Comparison of ENCODE assay signal across 30 cellular contexts in the genomic region with DNA sequence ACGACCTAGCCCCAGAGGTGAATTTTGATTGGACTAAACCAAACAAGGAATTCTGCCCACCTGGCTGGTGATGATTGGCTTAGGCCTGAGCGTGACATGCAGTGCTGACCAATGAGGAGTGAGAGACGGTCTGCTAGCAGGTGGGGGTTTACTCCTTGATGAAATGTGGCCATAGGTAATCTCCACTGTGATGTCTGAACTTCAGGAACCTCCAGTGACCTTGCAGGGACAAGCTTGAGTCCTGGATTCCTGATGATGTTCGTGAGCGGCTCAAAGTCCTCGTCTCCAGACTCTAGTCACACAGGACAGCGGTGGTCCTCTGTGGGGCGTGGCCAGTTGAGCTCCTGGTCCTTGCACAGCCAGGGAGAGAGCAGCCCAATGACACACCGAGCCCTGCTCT. TPM values are rescaled to one million over a fixed set of nuclear protein-coding genes. Genes with fewer than 3 reads are reported as not detected.
"Had no signal": no experiment of that assay in that cellular context is flagged by ENCODE, and none has a peak within 500 bp of the region (broad histone marks: within the 10 kb centered on the region; RNA-seq: fewer than 3 reads in every experiment).

No MANE protein-coding gene starts in this region.

- H3K4me3 ChIP-seq: hepatocyte, ovary, stomach, suprapubic skin, transverse colon, uterus had no signal

- H3K4me3 Mint-ChIP-seq: activated CD8-positive, alpha-beta T cell treated with anti-CD3 and anti-CD28 coated beads, Interleukin-2, amount 10 ng/mL, durations not matched to agents 7 days and 5 days; activated naive CD4-positive, alpha-beta T cell treated with anti-CD3 and anti-CD28 coated beads for 36 hours; activated T-cell treated with anti-CD3 and anti-CD28 coated beads, Interleukin-2, amount 50 U/mL, for 24 hours; natural killer cell treated with Interleukin-12 subunit alpha and Interleukin-12 subunit beta and Interleukin-15 and Interleukin-18, amount 100 ng/mL, for 72 hours; stimulated activated memory B cell treated with anti-CD40 and anti-IgM and Interleukin-4, amounts not matched to agents 10 μg/mL and 1 μg/mL and 100 μg/mL, for 72 hours; T-helper 2 cell treated with Interferon-gamma antibody and Interleukin-4, amounts not matched to agents 5 μg/mL and 100 μg/mL, for 36 hours had no signal

- H3K27ac ChIP-seq: foreskin keratinocyte, hepatocyte, ovary, stomach, suprapubic skin, transverse colon, uterus, VCaP had no signal

- H3K9me3 ChIP-seq: ovary, stomach, suprapubic skin, transverse colon, uterus had no signal

- ATAC-seq: activated CD8-positive, alpha-beta T cell treated with anti-CD3 and anti-CD28 coated beads, Interleukin-2, amount 10 ng/mL, durations not matched to agents 7 days and 5 days; foreskin keratinocyte; left ventricle myocardium superior; natural killer cell treated with Interleukin-12 subunit alpha and Interleukin-12 subunit beta and Interleukin-15 and Interleukin-18, amount 100 ng/mL, for 72 hours; sciatic nerve; stimulated activated memory B cell treated with anti-CD40 and anti-IgM and Interleukin-4, amounts not matched to agents 10 μg/mL and 1 μg/mL and 100 μg/mL, for 72 hours had no signal

- H3K9me3 Mint-ChIP-seq: activated naive CD4-positive, alpha-beta T cell treated with anti-CD3 and anti-CD28 coated beads for 36 hours; activated T-cell treated with anti-CD3 and anti-CD28 coated beads, Interleukin-2, amount 50 U/mL, for 24 hours; natural killer cell treated with Interleukin-12 subunit alpha and Interleukin-12 subunit beta and Interleukin-15 and Interleukin-18, amount 100 ng/mL, for 72 hours; stimulated activated memory B cell treated with anti-CD40 and anti-IgM and Interleukin-4, amounts not matched to agents 10 μg/mL and 1 μg/mL and 100 μg/mL, for 72 hours; T-helper 2 cell treated with Interferon-gamma antibody and Interleukin-4, amounts not matched to agents 5 μg/mL and 100 μg/mL, for 36 hours had no signal

- H3K27ac Mint-ChIP-seq: activated CD8-positive, alpha-beta T cell treated with anti-CD3 and anti-CD28 coated beads, Interleukin-2, amount 10 ng/mL, durations not matched to agents 7 days and 5 days; activated naive CD4-positive, alpha-beta T cell treated with anti-CD3 and anti-CD28 coated beads for 36 hours; activated T-cell treated with anti-CD3 and anti-CD28 coated beads, Interleukin-2, amount 50 U/mL, for 24 hours; natural killer cell treated with Interleukin-12 subunit alpha and Interleukin-12 subunit beta and Interleukin-15 and Interleukin-18, amount 100 ng/mL, for 72 hours; stimulated activated memory B cell treated with anti-CD40 and anti-IgM and Interleukin-4, amounts not matched to agents 10 μg/mL and 1 μg/mL and 100 μg/mL, for 72 hours; T-helper 2 cell treated with Interferon-gamma antibody and Interleukin-4, amounts not matched to agents 5 μg/mL and 100 μg/mL, for 36 hours had no signal

- H3K36me3 ChIP-seq: ovary, stomach, suprapubic skin, transverse colon, uterus had no signal

- H3K27me3 ChIP-seq: ovary, uterus had no signal

- H3K36me3 Mint-ChIP-seq: natural killer cell treated with Interleukin-12 subunit alpha and Interleukin-12 subunit beta and Interleukin-15 and Interleukin-18, amount 100 ng/mL, for 72 hours; stimulated activated memory B cell treated with anti-CD40 and anti-IgM and Interleukin-4, amounts not matched to agents 10 μg/mL and 1 μg/mL and 100 μg/mL, for 72 hours had no signal

- DNase-seq: activated CD4-positive, alpha-beta T cell treated with anti-CD3 and anti-CD28 coated beads, Interleukin-2, amount 50 U/mL, for 1 hour; activated CD4-positive, CD25-positive, alpha-beta regulatory T cell treated with anti-CD3 and anti-CD28 coated beads, Interleukin-2, amount 50 U/mL, for 72 hours; activated CD8-positive, alpha-beta memory T cell treated with anti-CD3 and anti-CD28 coated beads, Interleukin-2, amount 50 U/mL, for 4 hours; activated CD8-positive, alpha-beta T cell treated with anti-CD3 and anti-CD28 coated beads, Interleukin-2, amount 10 ng/mL, durations not matched to agents 7 days and 5 days; activated effector memory CD4-positive, alpha-beta T cell treated with Interleukin-2 at 50 U/mL for 16 hours; activated naive CD4-positive, alpha-beta T cell treated with anti-CD3 and anti-CD28 coated beads for 36 hours; activated T-cell treated with anti-CD3 and anti-CD28 coated beads, Interleukin-2, amount 50 U/mL, for 24 hours; dermis blood vessel endothelial cell; effector memory CD4-positive, alpha-beta T cell; foreskin keratinocyte; glutamatergic neuron; left ventricle myocardium superior; mammary epithelial cell; midbrain; ovary; small intestine; stimulated activated CD4-positive, alpha-beta T cell treated with anti-CD3 and anti-CD28 coated beads, Interleukin-15, amount 100 ng/mL, for 24 hours; stomach; transverse colon; uterus had no signal

RNA-seq across cellular contexts. Expression of a gene that starts 8.4 kb away (rescaled TPM):
- total RNA-seq: activated CD8-positive, alpha-beta T cell treated with anti-CD3 and anti-CD28 coated beads, Interleukin-2, amount 10 ng/mL, durations not matched to agents 7 days and 5 days; activated naive CD4-positive, alpha-beta T cell treated with anti-CD3 and anti-CD28 coated beads for 36 hours; chondrocyte; dermis blood vessel endothelial cell; foreskin keratinocyte; hepatocyte; left ventricle myocardium superior; mammary epithelial cell; natural killer cell treated with Interleukin-12 subunit alpha and Interleukin-12 subunit beta and Interleukin-15 and Interleukin-18, amount 100 ng/mL, for 72 hours; pulmonary artery endothelial cell; sciatic nerve; stomach; suprapubic skin had no signal
- polyA plus RNA-seq: esophagus, foreskin keratinocyte, hepatocyte, mammary epithelial cell had no signal
